In genomic region chr12:125954362-125954761, GRCh38 we compare ENCODE assay signal across 29 cellular contexts.
"Had no signal": no experiment of that assay in that cellular context is flagged by ENCODE, and none has a peak within 500 bp of the region (broad histone marks: within the 10 kb centered on the region; RNA-seq: fewer than 3 reads in every experiment).

No MANE protein-coding gene starts in this region.

- H3K36me3 ChIP-seq: left lung, lower lobe of right lung, pancreas, right lobe of liver, stomach, thyroid gland, transverse colon, upper lobe of right lung had no signal

- H3K27me3 Mint-ChIP-seq: naive B cell; stimulated activated naive B cell treated with anti-CD40 and anti-IgM and Interleukin-4, amounts not matched to agents 10 μg/mL and 1 μg/mL and 100 μg/mL, for 72 hours had no signal

- H3K27ac Mint-ChIP-seq: immature natural killer cell; mesothelial cell of epicardium; natural killer cell; nephron progenitor cell; stimulated activated naive B cell treated with anti-CD40 and anti-IgM and Interleukin-4, amounts not matched to agents 10 μg/mL and 1 μg/mL and 100 μg/mL, for 72 hours had no signal

- FAIRE-seq: islet of Langerhans, kidney, pancreas, urothelium cell line had no signal

- H3K27me3 ChIP-seq: left lung, right lobe of liver, stomach, testis, thyroid gland, transverse colon, upper lobe of right lung had no signal

- H3K9me3 ChIP-seq: left lung, lower lobe of right lung, pancreas, psoas muscle, right lobe of liver, stomach, testis, thyroid gland, transverse colon, upper lobe of right lung had no signal

- H3K4me3 Mint-ChIP-seq: immature natural killer cell; mesothelial cell of epicardium; naive B cell; natural killer cell; nephron progenitor cell; stimulated activated naive B cell treated with anti-CD40 and anti-IgM and Interleukin-4, amounts not matched to agents 10 μg/mL and 1 μg/mL and 100 μg/mL, for 72 hours had no signal

- DNase-seq: head of caudate nucleus; hippocampal formation; immature natural killer cell; kidney; left colon; left lung; lower lobe of right lung; mammary epithelial cell; mesenchymal stem cell; naive B cell; natural killer cell; nephron progenitor cell; nucleus accumbens; pancreas; psoas muscle; right lobe of liver; stimulated activated CD4-positive, alpha-beta T cell treated with anti-CD3 and anti-CD28 coated beads, Interleukin-1b, Interleukin-23, amount 100 ng/mL, for 48 hours; stimulated activated CD4-positive, alpha-beta T cell treated with anti-CD3 and anti-CD28 coated beads, Interleukin-2, amount 100 ng/mL, for 48 hours; stimulated activated naive B cell treated with anti-CD40 and anti-IgM and Interleukin-4, amounts not matched to agents 10 μg/mL and 1 μg/mL and 100 μg/mL, for 72 hours; stimulated activated naive CD8-positive, alpha-beta T cell treated with anti-CD3 and anti-CD28 coated beads, Interleukin-15, Interleukin-2, amounts not matched to agents 100 U/mL and 50 U/mL, for 24 hours; stomach; testis; thyroid gland; transverse colon; upper lobe of right lung had no signal

- H3K27ac ChIP-seq: left lung, lower lobe of right lung, pancreas, psoas muscle, right lobe of liver, stomach, testis, thyroid gland, transverse colon, upper lobe of right lung had no signal

- ATAC-seq: left colon; left lung; lower lobe of right lung; natural killer cell; pancreas; psoas muscle; right lobe of liver; stimulated activated naive B cell treated with anti-CD40 and anti-IgM and Interleukin-4, amounts not matched to agents 10 μg/mL and 1 μg/mL and 100 μg/mL, for 72 hours; stimulated activated naive CD8-positive, alpha-beta T cell treated with anti-CD3 and anti-CD28 coated beads, Interleukin-15, Interleukin-2, amounts not matched to agents 100 U/mL and 50 U/mL, for 24 hours; upper lobe of right lung had no signal

- H3K4me1 Mint-ChIP-seq: immature natural killer cell; mesothelial cell of epicardium; naive B cell; natural killer cell; nephron progenitor cell; stimulated activated naive B cell treated with anti-CD40 and anti-IgM and Interleukin-4, amounts not matched to agents 10 μg/mL and 1 μg/mL and 100 μg/mL, for 72 hours had no signal

- H3K9me3 Mint-ChIP-seq: mesothelial cell of epicardium had no signal

- H3K4me1 ChIP-seq: left lung, lower lobe of right lung, pancreas, psoas muscle, right lobe of liver, stomach, testis, thyroid gland, transverse colon, upper lobe of right lung had no signal

- H3K36me3 Mint-ChIP-seq: immature natural killer cell; mesothelial cell of epicardium; naive B cell; natural killer cell; stimulated activated naive B cell treated with anti-CD40 and anti-IgM and Interleukin-4, amounts not matched to agents 10 μg/mL and 1 μg/mL and 100 μg/mL, for 72 hours had no signal

- H3K4me2 ChIP-seq: smooth muscle cell had no signal

- H3K4me3 ChIP-seq: left lung, lower lobe of right lung, pancreas, psoas muscle, right lobe of liver, smooth muscle cell, stomach, testis, thyroid gland, transverse colon, upper lobe of right lung had no signal
